In the genomic region with DNA sequence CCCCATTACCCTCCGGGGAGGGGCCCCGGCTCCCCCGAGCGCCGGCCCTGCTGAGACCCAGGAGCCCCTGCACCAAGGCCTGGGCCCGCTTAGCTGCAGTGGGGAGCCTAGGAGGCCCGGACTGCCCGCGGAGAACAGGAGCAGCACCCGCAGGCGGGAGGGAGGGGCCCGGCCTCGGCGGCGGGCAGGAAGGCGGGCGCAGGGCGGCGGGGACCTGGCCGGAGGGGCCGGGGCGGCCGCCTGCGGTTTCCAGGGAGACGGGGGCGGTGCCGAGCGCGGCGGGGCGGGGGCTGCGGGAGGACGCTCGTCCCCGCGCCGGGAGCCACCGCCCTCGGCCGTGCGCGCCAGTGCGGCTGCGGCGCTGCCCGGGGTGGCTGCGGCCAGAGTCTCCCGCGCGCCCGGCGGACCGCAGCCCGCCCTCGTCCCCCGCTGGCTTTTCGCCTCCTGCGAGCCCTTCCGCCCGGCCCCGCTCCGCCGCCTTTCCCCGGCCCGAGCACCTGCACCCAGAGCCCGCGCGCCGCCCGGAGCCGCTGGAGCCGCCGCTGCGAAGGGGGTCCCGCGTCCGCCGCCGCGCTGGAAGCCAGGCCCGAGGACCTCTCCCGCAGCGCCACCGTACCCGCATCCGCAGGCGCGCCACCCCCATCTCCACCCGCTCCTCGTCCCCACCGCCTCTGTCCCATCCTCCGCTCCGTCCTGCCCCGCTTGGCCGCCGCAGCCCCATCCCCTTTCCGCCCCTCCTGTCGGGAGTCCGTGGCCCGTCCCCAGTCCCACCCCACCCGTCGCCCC, we compare ENCODE assay signal across 8 cellular contexts. TPM values are rescaled to one million over a fixed set of nuclear protein-coding genes. Genes with fewer than 3 reads are reported as not detected.
A peak's percentile ranks its signal among the peaks of the same experiment; 100 is the strongest.
DNase-seq lines count a peak whose midpoint lies in the region; ATAC-seq and TF ChIP-seq lines count a peak whose summit lies in the region.

No MANE protein-coding gene starts in this region.

- no peaks in the 10 kb centered on the region for H3K9me3 Mint-ChIP-seq in WTC11
- H3K9me3 Mint-ChIP-seq in neural crest cell, result no peaks in the 10 kb centered on the region

- H3K27ac Mint-ChIP-seq in WTC11, result no peak overlapping the region
- no peak overlapping the region for H3K27ac Mint-ChIP-seq in neural crest cell (ENCODE audit: unreplicated experiment)

- no peaks in the 10 kb centered on the region for H3K36me3 ChIP-seq in gastroesophageal sphincter

- H3K4me1 ChIP-seq in gastroesophageal sphincter, result peaks cover 0 to 68% (median 26%) of the 10 kb centered on the region in 3 donors

- peak overlapping the region; percentile 51 to 79 for H3K4me3 ChIP-seq in gastroesophageal sphincter

- peaks cover 40% of the 10 kb centered on the region for H3K4me1 Mint-ChIP-seq in WTC11
- H3K4me1 Mint-ChIP-seq in neural crest cell, result peaks cover 26% of the 10 kb centered on the region

- ATAC-seq in WTC11 (peak; percentile 41), gastroesophageal sphincter (peak; percentile 88), HG03378 (IDR thresholded peaks at IDR 0.05; ENCODE audit: unreplicated experiment) (no peak)

- TF ChIP-seq EP300 in gastroesophageal sphincter (IDR thresholded peaks at IDR 0.05), result no peak

- H3K9me3 ChIP-seq in gastroesophageal sphincter, result no peaks in the 10 kb centered on the region

- peaks cover 17% of the 10 kb centered on the region for H3K27me3 ChIP-seq in gastroesophageal sphincter

- H3K4me3 Mint-ChIP-seq in WTC11, result peak overlapping the region; percentile 64
- peak overlapping the region; percentile 47 for H3K4me3 Mint-ChIP-seq in neural crest cell

- peak; percentile 81 for DNase-seq in Ammon's horn (ENCODE audit: low spot score)
- peak; percentile 75 for DNase-seq in HK-2 (ENCODE audit: unreplicated experiment)
- DNase-seq in WTC11 (ENCODE audit: low spot score), result peak; percentile 70
- peak; percentile 75 for DNase-seq in neural crest cell (ENCODE audit: low read depth, low spot score)
- DNase-seq in NCI-H187 (lab: John Stamatoyannopoulos, UW), result no peak
- no peak for DNase-seq in activated CD4-positive, alpha-beta T cell treated with anti-CD3 and anti-CD28 coated beads, Interleukin-2, amount 50 U/mL, for 4 hours

- no CpG with 5 or more reads among the region's 102 CpGs for WGBS in gastroesophageal sphincter (ENCODE audit: low coverage in 1 of 2), 2 donors

- H3K27me3 Mint-ChIP-seq in WTC11 (ENCODE audit: low read depth), result peaks cover 37% of the 10 kb centered on the region
- H3K27me3 Mint-ChIP-seq in neural crest cell (ENCODE audit: low read depth), result peaks cover 13% of the 10 kb centered on the region

- H3K36me3 Mint-ChIP-seq in WTC11, result no peaks in the 10 kb centered on the region
- no peaks in the 10 kb centered on the region for H3K36me3 Mint-ChIP-seq in neural crest cell (ENCODE audit: low read depth)

- TF ChIP-seq POLR2A in gastroesophageal sphincter (IDR thresholded peaks at IDR 0.05), result peak in 1 of 2 donors; percentile 45

- CTCF ChIA-PET in WTC11 (lab: Charles Lee), result interaction anchor here (0.6 kb wide), 1 partner anchor 1050 kb away, joined by 4 read pairs; no protein-coding TSS in a partner anchor

- POLR2A ChIA-PET in WTC11 (lab: Charles Lee), result no interaction called here

- peak overlapping the region in 3 of 4 donors; percentile 53 to 77 (median 61) for H3K27ac ChIP-seq in gastroesophageal sphincter

- TF ChIP-seq CTCF in WTC11 (IDR thresholded peaks at IDR 0.05) (no peak), gastroesophageal sphincter (IDR thresholded peaks at IDR 0.05) (no peak), neural crest cell (conservative IDR thresholded peaks at IDR 0.05) (no peak)

TF ChIP-seq in WTC11, 78 proteins besides CTCF, POLR2A, EP300 and RAD21:
- TF ChIP-seq GTF2I (CRISPR knock-in tag; conservative IDR thresholded peaks at IDR 0.05) (no peak), TP53 (CRISPR knock-in tag; IDR thresholded peaks at IDR 0.05) (0 out of 2 replicates have a peak, but pooled peaks have one; percentile 13), ZNF138 (CRISPR knock-in tag; conservative IDR thresholded peaks at IDR 0.05) (no peak), AFF4 (CRISPR knock-in tag; IDR thresholded peaks at IDR 0.05; ENCODE audit: borderline replicate concordance) (no peak), ZNF423 (CRISPR knock-in tag; IDR thresholded peaks at IDR 0.05) (0 out of 2 replicates have a peak, but pooled peaks have one; percentile 15)
- TF ChIP-seq, protein P1, sequence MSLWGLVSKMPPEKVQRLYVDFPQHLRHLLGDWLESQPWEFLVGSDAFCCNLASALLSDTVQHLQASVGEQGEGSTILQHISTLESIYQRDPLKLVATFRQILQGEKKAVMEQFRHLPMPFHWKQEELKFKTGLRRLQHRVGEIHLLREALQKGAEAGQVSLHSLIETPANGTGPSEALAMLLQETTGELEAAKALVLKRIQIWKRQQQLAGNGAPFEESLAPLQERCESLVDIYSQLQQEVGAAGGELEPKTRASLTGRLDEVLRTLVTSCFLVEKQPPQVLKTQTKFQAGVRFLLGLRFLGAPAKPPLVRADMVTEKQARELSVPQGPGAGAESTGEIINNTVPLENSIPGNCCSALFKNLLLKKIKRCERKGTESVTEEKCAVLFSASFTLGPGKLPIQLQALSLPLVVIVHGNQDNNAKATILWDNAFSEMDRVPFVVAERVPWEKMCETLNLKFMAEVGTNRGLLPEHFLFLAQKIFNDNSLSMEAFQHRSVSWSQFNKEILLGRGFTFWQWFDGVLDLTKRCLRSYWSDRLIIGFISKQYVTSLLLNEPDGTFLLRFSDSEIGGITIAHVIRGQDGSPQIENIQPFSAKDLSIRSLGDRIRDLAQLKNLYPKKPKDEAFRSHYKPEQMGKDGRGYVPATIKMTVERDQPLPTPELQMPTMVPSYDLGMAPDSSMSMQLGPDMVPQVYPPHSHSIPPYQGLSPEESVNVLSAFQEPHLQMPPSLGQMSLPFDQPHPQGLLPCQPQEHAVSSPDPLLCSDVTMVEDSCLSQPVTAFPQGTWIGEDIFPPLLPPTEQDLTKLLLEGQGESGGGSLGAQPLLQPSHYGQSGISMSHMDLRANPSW (CRISPR knock-in tag; conservative IDR thresholded peaks at IDR 0.05; ENCODE audit: low read depth), result no peak
- TF ChIP-seq, protein P2, sequence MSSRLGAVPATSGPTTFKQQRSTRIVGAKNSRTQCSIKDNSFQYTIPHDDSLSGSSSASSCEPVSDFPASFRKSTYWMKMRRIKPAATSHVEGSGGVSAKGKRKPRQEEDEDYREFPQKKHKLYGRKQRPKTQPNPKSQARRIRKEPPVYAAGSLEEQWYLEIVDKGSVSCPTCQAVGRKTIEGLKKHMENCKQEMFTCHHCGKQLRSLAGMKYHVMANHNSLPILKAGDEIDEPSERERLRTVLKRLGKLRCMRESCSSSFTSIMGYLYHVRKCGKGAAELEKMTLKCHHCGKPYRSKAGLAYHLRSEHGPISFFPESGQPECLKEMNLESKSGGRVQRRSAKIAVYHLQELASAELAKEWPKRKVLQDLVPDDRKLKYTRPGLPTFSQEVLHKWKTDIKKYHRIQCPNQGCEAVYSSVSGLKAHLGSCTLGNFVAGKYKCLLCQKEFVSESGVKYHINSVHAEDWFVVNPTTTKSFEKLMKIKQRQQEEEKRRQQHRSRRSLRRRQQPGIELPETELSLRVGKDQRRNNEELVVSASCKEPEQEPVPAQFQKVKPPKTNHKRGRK (CRISPR knock-in tag; IDR thresholded peaks at IDR 0.05; ENCODE audit: borderline replicate concordance), result no peak

RNA-seq across cellular contexts. Expression of gene GPC1, which starts 17.2 kb away (rescaled TPM):
- total RNA-seq in WTC11 (2021), result 37.2 to 41.5 TPM (median 40.4 TPM) in 3 replicates
- 10 to 100 TPM; 22.5 to 73.9 (median 43.3) TPM for total RNA-seq in gastroesophageal sphincter
- total RNA-seq in neural crest cell, result 88.6 and 89.9 TPM in 2 replicates

Comparison
In these comparisons a context has a peak if more than half of its experiments do, and no peak if none do; other contexts are left out.
1. DNase-seq: peak in Ammon's horn (single experiment), HK-2 (single experiment), WTC11 (single experiment) and neural crest cell (single experiment); none in NCI-H187 (0 of 2) and activated CD4-positive, alpha-beta T cell treated with anti-CD3 and anti-CD28 coated beads, Interleukin-2, amount 50 U/mL, for 4 hours (0 of 2).